ENCODE assay signal across 23 cellular contexts in genomic region chr14:103762011-103762410, GRCh38.
"Had no signal": no experiment of that assay in that cellular context is flagged by ENCODE, and none has a peak within 500 bp of the region (broad histone marks: within the 10 kb centered on the region; RNA-seq: fewer than 3 reads in every experiment).

No MANE protein-coding gene starts in this region.

- H3K4me3 ChIP-seq: adrenal gland, coronary artery, esophagus muscularis mucosa, gastrocnemius medialis, mucosa of descending colon, sigmoid colon, smooth muscle cell, transverse colon had no signal

- H3K4me3 Mint-ChIP-seq: activated T-cell treated with anti-CD3 and anti-CD28 coated beads, Interleukin-2, amount 50 U/mL, for 24 hours; activated T-helper 17 cell treated with anti-CD3 and anti-CD28 coated beads, Interleukin-2, amount 50 U/mL, for 72 hours; WTC11 had no signal

- H3K9me3 ChIP-seq: adrenal gland, esophagus muscularis mucosa, gastrocnemius medialis, mucosa of descending colon, sigmoid colon, transverse colon had no signal

- H3K27me3 ChIP-seq: adrenal gland, esophagus muscularis mucosa, gastrocnemius medialis, sigmoid colon, transverse colon had no signal

- H3K27ac ChIP-seq: adrenal gland, coronary artery, esophagus muscularis mucosa, gastrocnemius medialis, sigmoid colon, transverse colon had no signal

- H3K36me3 ChIP-seq: adrenal gland, gastrocnemius medialis had no signal

- H3K4me1 ChIP-seq: adrenal gland, gastrocnemius medialis, sigmoid colon, transverse colon had no signal

- H3K27ac Mint-ChIP-seq: activated naive CD4-positive, alpha-beta T cell treated with anti-CD3 and anti-CD28 coated beads, Interleukin-2, amount 50 U/mL, for 72 hours; activated T-cell treated with anti-CD3 and anti-CD28 coated beads, Interleukin-2, amount 50 U/mL, for 24 hours; activated T-helper 17 cell treated with anti-CD3 and anti-CD28 coated beads, Interleukin-2, amount 50 U/mL, for 72 hours; memory B cell; stimulated activated memory B cell treated with anti-CD40 and anti-IgM and Interleukin-4, amounts not matched to agents 10 μg/mL and 1 μg/mL and 100 μg/mL, for 72 hours; WTC11 had no signal

- H3K36me3 Mint-ChIP-seq: activated naive CD4-positive, alpha-beta T cell treated with anti-CD3 and anti-CD28 coated beads, Interleukin-2, amount 50 U/mL, for 72 hours; WTC11 had no signal

- ATAC-seq: activated naive CD4-positive, alpha-beta T cell treated with anti-CD3 and anti-CD28 coated beads, Interleukin-2, amount 50 U/mL, for 72 hours; activated T-helper 17 cell treated with anti-CD3 and anti-CD28 coated beads, Interleukin-2, amount 50 U/mL, for 72 hours; gastrocnemius medialis; left colon; mucosa of descending colon; WTC11 had no signal

- DNase-seq: activated CD8-positive, alpha-beta memory T cell treated with anti-CD3 and anti-CD28 coated beads for 24 hours; activated CD8-positive, alpha-beta memory T cell treated with anti-CD3 and anti-CD28 coated beads, Interleukin-2, amount 50 U/mL, for 4 hours; activated T-cell treated with anti-CD3 and anti-CD28 coated beads, Interleukin-2, amount 50 U/mL, for 24 hours; cerebellar nuclear complex; gastrocnemius medialis; islet precursor cell; left colon; mucosa of descending colon; nucleus accumbens; posterior cingulate gyrus; retina; sigmoid colon; stimulated activated CD4-positive, alpha-beta T cell treated with anti-CD3 and anti-CD28 coated beads, Interleukin-15, amount 100 ng/mL, for 24 hours; transverse colon had no signal

- H3K4me2 ChIP-seq: smooth muscle cell had no signal

- H3K4me1 Mint-ChIP-seq: activated T-helper 17 cell treated with anti-CD3 and anti-CD28 coated beads, Interleukin-2, amount 50 U/mL, for 72 hours had no signal

- H3K27me3 Mint-ChIP-seq: activated T-cell treated with anti-CD3 and anti-CD28 coated beads, Interleukin-2, amount 50 U/mL, for 24 hours; activated T-helper 17 cell treated with anti-CD3 and anti-CD28 coated beads, Interleukin-2, amount 50 U/mL, for 72 hours; memory B cell; stimulated activated memory B cell treated with anti-CD40 and anti-IgM and Interleukin-4, amounts not matched to agents 10 μg/mL and 1 μg/mL and 100 μg/mL, for 72 hours had no signal

- H3K9me3 Mint-ChIP-seq: activated naive CD4-positive, alpha-beta T cell treated with anti-CD3 and anti-CD28 coated beads, Interleukin-2, amount 50 U/mL, for 72 hours; activated T-cell treated with anti-CD3 and anti-CD28 coated beads, Interleukin-2, amount 50 U/mL, for 24 hours; activated T-helper 17 cell treated with anti-CD3 and anti-CD28 coated beads, Interleukin-2, amount 50 U/mL, for 72 hours; WTC11 had no signal
